In the genomic region with DNA sequence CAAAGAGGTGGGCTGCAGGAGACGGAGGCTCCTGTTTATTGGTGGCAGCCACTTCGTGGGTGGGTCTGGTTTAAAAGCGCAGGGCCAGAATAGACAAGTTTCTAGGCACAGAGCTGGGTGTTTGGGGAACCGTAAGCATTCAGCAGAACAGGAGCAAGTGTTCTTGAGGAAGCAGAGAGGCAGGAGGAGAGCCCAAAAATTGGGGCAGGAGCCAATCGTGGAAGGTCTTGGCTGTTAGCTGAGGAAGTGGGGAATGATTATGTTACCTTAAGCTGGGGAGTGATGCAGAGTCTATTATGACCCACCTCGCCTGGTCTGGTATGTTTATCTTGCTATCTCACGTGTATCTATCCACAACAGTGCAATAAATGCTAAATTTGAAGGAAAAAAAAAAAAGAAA, we compare ENCODE assay signal across 33 cellular contexts.
"Had no signal": no experiment of that assay in that cellular context is flagged by ENCODE, and none has a peak within 500 bp of the region (broad histone marks: within the 10 kb centered on the region; RNA-seq: fewer than 3 reads in every experiment).

No MANE protein-coding gene starts in this region.

- H3K27ac ChIP-seq: adrenal gland, cardiac muscle cell, colonic mucosa, gastrocnemius medialis, tibial artery, upper lobe of right lung had no signal

- H3K4me3 ChIP-seq: adrenal gland, body of pancreas, cardiac muscle cell, colonic mucosa, gastrocnemius medialis, tibial artery, upper lobe of right lung had no signal

- H3K4me1 ChIP-seq: colonic mucosa had no signal

- H3K9me3 ChIP-seq: adrenal gland, body of pancreas, colonic mucosa, gastrocnemius medialis, tibial artery, upper lobe of right lung had no signal

- H3K36me3 ChIP-seq: adrenal gland, cardiac muscle cell, colonic mucosa, gastrocnemius medialis, tibial artery, upper lobe of right lung had no signal

- H3K4me1 Mint-ChIP-seq: T-helper 17 cell had no signal

- FAIRE-seq: kidney, small intestine had no signal

- H3K4me3 Mint-ChIP-seq: activated CD4-positive, alpha-beta memory T cell treated with anti-CD3 and anti-CD28 coated beads, Interleukin-2, amount 10 ng/mL, durations not matched to agents 7 days and 5 days; activated CD4-positive, alpha-beta T cell treated with anti-CD3 and anti-CD28 coated beads, Interleukin-2, amount 10 ng/mL, durations not matched to agents 7 days and 5 days; activated naive CD8-positive, alpha-beta T cell; activated T-cell treated with anti-CD3 and anti-CD28 coated beads, Interleukin-2, amount 50 U/mL, for 24 hours; naive thymus-derived CD4-positive, alpha-beta T cell; stimulated activated effector memory CD8-positive, alpha-beta T cell treated with anti-CD3 and anti-CD28 coated beads, Interleukin-12 subunit alpha, Interleukin-12 subunit beta, amount 100 ng/mL, for 72 hours; stimulated activated naive CD8-positive, alpha-beta T cell treated with anti-CD3 and anti-CD28 coated beads, Interleukin-15, Interleukin-2, amounts not matched to agents 100 ng/mL and 50 ng/mL, for 24 hours; T-helper 17 cell had no signal

- H3K36me3 Mint-ChIP-seq: activated naive CD8-positive, alpha-beta T cell; stimulated activated effector memory CD8-positive, alpha-beta T cell treated with anti-CD3 and anti-CD28 coated beads, Interleukin-12 subunit alpha, Interleukin-12 subunit beta, amount 100 ng/mL, for 72 hours had no signal

- ATAC-seq: body of pancreas; naive thymus-derived CD4-positive, alpha-beta T cell; sciatic nerve; stimulated activated effector memory CD8-positive, alpha-beta T cell treated with anti-CD3 and anti-CD28 coated beads, Interleukin-12 subunit alpha, Interleukin-12 subunit beta, amount 100 ng/mL, for 72 hours; T-helper 17 cell had no signal

- H3K27ac Mint-ChIP-seq: activated CD4-positive, alpha-beta memory T cell treated with anti-CD3 and anti-CD28 coated beads, Interleukin-2, amount 10 ng/mL, durations not matched to agents 7 days and 5 days; activated CD4-positive, alpha-beta T cell treated with anti-CD3 and anti-CD28 coated beads, Interleukin-2, amount 10 ng/mL, durations not matched to agents 7 days and 5 days; activated naive CD8-positive, alpha-beta T cell; activated T-cell treated with anti-CD3 and anti-CD28 coated beads, Interleukin-2, amount 50 U/mL, for 24 hours; activated T-helper 2 cell treated with anti-CD3 and anti-CD28 coated beads, Interferon-gamma antibody, Interleukin-2, Interleukin-4, amounts not matched to agents 10 μg/mL and 5 μg/mL and 100 μg/mL, durations not matched to agents 14 hours and 24 hours and 36 hours; naive thymus-derived CD4-positive, alpha-beta T cell; stimulated activated effector memory CD8-positive, alpha-beta T cell treated with anti-CD3 and anti-CD28 coated beads, Interleukin-12 subunit alpha, Interleukin-12 subunit beta, amount 100 ng/mL, for 72 hours; stimulated activated naive CD8-positive, alpha-beta T cell treated with anti-CD3 and anti-CD28 coated beads, Interleukin-15, Interleukin-2, amounts not matched to agents 100 ng/mL and 50 ng/mL, for 24 hours; T-helper 17 cell had no signal

- H3K27me3 ChIP-seq: adrenal gland, body of pancreas, cardiac muscle cell, colonic mucosa, gastrocnemius medialis, tibial artery, upper lobe of right lung had no signal

- DNase-seq: activated CD4-positive, alpha-beta memory T cell treated with anti-CD3 and anti-CD28 coated beads, Interleukin-2, amount 10 ng/mL, durations not matched to agents 7 days and 5 days; activated CD4-positive, alpha-beta T cell treated with anti-CD3 and anti-CD28 coated beads, Interleukin-2, amount 10 ng/mL, durations not matched to agents 7 days and 5 days; activated CD4-positive, CD25-positive, alpha-beta regulatory T cell treated with anti-CD3 and anti-CD28 coated beads, Interleukin-2, amount 50 U/mL, for 72 hours; activated CD8-positive, alpha-beta memory T cell treated with anti-CD3 and anti-CD28 coated beads, Interleukin-2, amount 50 U/mL, for 48 hours; activated naive CD4-positive, alpha-beta T cell treated with Interleukin-2 at 50 U/mL for 16 hours; activated T-cell treated with anti-CD3 and anti-CD28 coated beads, Interleukin-2, amount 50 U/mL, for 24 hours; adrenal gland; aorta; body of pancreas; cerebellar nuclear complex; effector CD8-positive, alpha-beta T cell; gastrocnemius medialis; hippocampal formation; kidney; left colon; mammary epithelial cell; midbrain; naive thymus-derived CD4-positive, alpha-beta T cell; nucleus accumbens; stimulated activated CD4-positive, alpha-beta T cell treated with anti-CD3 and anti-CD28 coated beads, Interleukin-4, amount 100 ng/mL, for 24 hours; substantia nigra; T-helper 17 cell; T1000; tibial artery; upper lobe of right lung had no signal

- H3K9me3 Mint-ChIP-seq: activated CD4-positive, alpha-beta memory T cell treated with anti-CD3 and anti-CD28 coated beads, Interleukin-2, amount 10 ng/mL, durations not matched to agents 7 days and 5 days; activated CD4-positive, alpha-beta T cell treated with anti-CD3 and anti-CD28 coated beads, Interleukin-2, amount 10 ng/mL, durations not matched to agents 7 days and 5 days; activated T-cell treated with anti-CD3 and anti-CD28 coated beads, Interleukin-2, amount 50 U/mL, for 24 hours; activated T-helper 2 cell treated with anti-CD3 and anti-CD28 coated beads, Interferon-gamma antibody, Interleukin-2, Interleukin-4, amounts not matched to agents 10 μg/mL and 5 μg/mL and 100 μg/mL, durations not matched to agents 14 hours and 24 hours and 36 hours; naive thymus-derived CD4-positive, alpha-beta T cell; stimulated activated effector memory CD8-positive, alpha-beta T cell treated with anti-CD3 and anti-CD28 coated beads, Interleukin-12 subunit alpha, Interleukin-12 subunit beta, amount 100 ng/mL, for 72 hours; stimulated activated naive CD8-positive, alpha-beta T cell treated with anti-CD3 and anti-CD28 coated beads, Interleukin-15, Interleukin-2, amounts not matched to agents 100 ng/mL and 50 ng/mL, for 24 hours had no signal
